ENCODE assay signal across 15 cellular contexts in genomic region chr5:68644971-68645370, GRCh38.
DNase-seq lines count a peak whose midpoint lies in the region; ATAC-seq, FAIRE-seq and TF ChIP-seq lines count a peak whose summit lies in the region.
"Had no signal": no experiment of that assay in that cellular context is flagged by ENCODE, and none has a peak within 500 bp of the region (broad histone marks: within the 10 kb centered on the region; RNA-seq: fewer than 3 reads in every experiment).

No MANE protein-coding gene starts in this region.

- CTCF ChIA-PET in GM12878 (lab: Yijun Ruan, JAX) = interaction anchor here (0.8 to 5.8 kb wide), 6 partner anchors 9 to 358 kb away, joined by 3 to 30 read pairs (median 6); no protein-coding TSS in a partner anchor

- TF ChIP-seq POLR2A in GM12878 (IDR thresholded peaks at IDR 0.05; ENCODE audit: low read depth, low read length) (no peak), gastrocnemius medialis (IDR thresholded peaks at IDR 0.05) (no peak), sigmoid colon (IDR thresholded peaks at IDR 0.05) (no peak)

- H3K27ac ChIP-seq in GM12878 (ENCODE audit: control insufficient read depth, insufficient read depth) (no peak overlapping the region), gastrocnemius medialis (no peak overlapping the region), sigmoid colon (no peak overlapping the region)
- H3K27ac ChIP-seq: epithelial cell of prostate, pancreas had no signal

- TF ChIP-seq EP300 in GM12878 (IDR thresholded peaks at IDR 0.05; ENCODE audit: borderline replicate concordance in 1 of 2, control insufficient read depth in 1 of 2, low read depth in 2 of 2, low read length in 2 of 2) (peak; percentile 14 to 57; a peak in 2 of 4 replicates), sigmoid colon (IDR thresholded peaks at IDR 0.05) (no peak)

- in situ Hi-C loops in GM12878 (cut with MboI) = loop anchor here (10.0 kb wide), 1 partner anchor 370 kb away; no protein-coding TSS in a partner anchor
- in situ Hi-C loops in gastrocnemius medialis (cut with MboI; ENCODE audit: low sequenced_read_pairs in 4 of 4) = no loop called here

- 0% methylated on average over 3 of the region's 3 CpGs for WGBS in GM12878 (ENCODE audit: insufficient coverage, insufficient replicate concordance, low lambda C conversion rate, missing lambda C conversion rate)
- 79 to 83% methylated on average over 3 of the region's 3 CpGs for WGBS in sigmoid colon, 2 donors

- DNase-seq in GM12878 (ENCODE audit: low read depth, low spot score) = peak; percentile 83
- no peak for DNase-seq in stimulated activated naive CD4-positive, alpha-beta T cell treated with Interleukin-2 at 50 U/mL for 16 hours (lab: John Stamatoyannopoulos, UW)
- no peak for DNase-seq in Right ventricle myocardium inferior (ENCODE audit: missing footprints)
- no peak for DNase-seq in gastrocnemius medialis
- DNase-seq in sigmoid colon = no peak
- DNase-seq: activated CD4-positive, alpha-beta T cell treated with anti-CD3 and anti-CD28 coated beads for 4 hours; amniotic stem cell; pancreas; SHP77 treated with DMSO at 0.1 percent for 48 hours had no signal

- no peak overlapping the region for H3K9ac ChIP-seq in GM12878 (ENCODE audit: control insufficient read depth, insufficient read depth, low read length)

- H3K27me3 ChIP-seq in GM12878 (replicated peaks in 1 of 2; ENCODE audit: control insufficient read depth in 2 of 2, insufficient read depth in 2 of 2, low read length in 1 of 2) (no peaks in the 10 kb centered on the region), gastrocnemius medialis (no peaks in the 10 kb centered on the region), sigmoid colon (no peaks in the 10 kb centered on the region)
- H3K27me3 ChIP-seq: pancreas had no signal

- POLR2A ChIA-PET in GM12878 (lab: Charles Lee) = interaction anchor here (0.6 kb wide), 1 partner anchor 1424 kb away, joined by 3 read pairs; no protein-coding TSS in a partner anchor

- peak; percentile 84 for FAIRE-seq in GM12878 (lab: Jason Lieb, UNC)
- FAIRE-seq: H1, keratinocyte, pancreas had no signal

- intact Hi-C loops in GM12878 (cut with micrococcal nuclease; ENCODE audit: unreplicated experiment) (loop anchor here (2.0 to 10.0 kb wide), 3 partner anchors 66 to 358 kb away; no protein-coding TSS in a partner anchor), Right ventricle myocardium inferior (cut with DNase I) (no loop called here), gastrocnemius medialis (cut with DNase I; ENCODE audit: low total_unique reads) (no loop called here), sigmoid colon (cut with DNase I) (no loop called here)

- peak; percentile 36 for TF ChIP-seq RAD21 in GM12878 (IDR thresholded peaks at IDR 0.05; ENCODE audit: insufficient read depth, low read depth, low read length)

- H3K4me3 ChIP-seq in GM12878 = no peak overlapping the region
- H3K4me3 ChIP-seq in gastrocnemius medialis = no peak overlapping the region
- no peak overlapping the region for H3K4me3 ChIP-seq in sigmoid colon
- H3K4me3 ChIP-seq: pancreas had no signal

- no peak overlapping the region; the same call in 1 of the 2 replicates for H2AFZ ChIP-seq in GM12878 (ENCODE audit: control insufficient read depth, low read depth, low read length)

- BruUV-seq in GM12878 (replicated peaks; lab: Mats Ljungman, UMichigan) = no TSS peak

- no peaks in the 10 kb centered on the region for H3K36me3 ChIP-seq in GM12878 (ENCODE audit: control insufficient read depth in 2 of 2, insufficient read depth in 2 of 2, low read length in 1 of 2)
- no peaks in the 10 kb centered on the region for H3K36me3 ChIP-seq in gastrocnemius medialis
- no peaks in the 10 kb centered on the region for H3K36me3 ChIP-seq in sigmoid colon
- H3K36me3 ChIP-seq: pancreas had no signal

- H3K79me2 ChIP-seq in GM12878 (ENCODE audit: control insufficient read depth, insufficient read depth, low read length) = no peaks in the 10 kb centered on the region

- peak; percentile 96 for ATAC-seq in GM18520 (IDR thresholded peaks at IDR 0.05; ENCODE audit: unreplicated experiment)
- peak; percentile 96 for ATAC-seq in GM21390 (IDR thresholded peaks at IDR 0.05; ENCODE audit: unreplicated experiment)
- peak; percentile 97 for ATAC-seq in HG03066 (IDR thresholded peaks at IDR 0.05; ENCODE audit: low read depth, unreplicated experiment)
- peak; percentile 97 for ATAC-seq in GM12878
- no peak for ATAC-seq in Right ventricle myocardium inferior
- ATAC-seq in gastrocnemius medialis = no peak
- ATAC-seq: pancreas had no signal

- no peaks in the 10 kb centered on the region for H4K20me1 ChIP-seq in GM12878 (ENCODE audit: control insufficient read depth, insufficient read depth)

- H3K9me3 ChIP-seq in GM12878 (replicated peaks; ENCODE audit: control insufficient read depth, insufficient read depth, low read length) (no peaks in the 10 kb centered on the region), gastrocnemius medialis (no peaks in the 10 kb centered on the region), sigmoid colon (no peaks in the 10 kb centered on the region)
- H3K9me3 ChIP-seq: pancreas had no signal

- RAD21 ChIA-PET in GM12878 (lab: Charles Lee; ENCODE audit: unreplicated experiment) = interaction anchor here (0.6 to 1.7 kb wide), 10 partner anchors 12 to 358 kb away, joined by 3 to 18 read pairs (median 3); no protein-coding TSS in a partner anchor

- H3K4me2 ChIP-seq in GM12878 (ENCODE audit: control insufficient read depth, insufficient read depth) = peak overlapping the region; percentile 34; the same call in 1 of the 2 replicates

- SMC1A ChIA-PET in GM12878 (lab: Charles Lee; ENCODE audit: uncharacterized antibody, unreplicated experiment) = interaction anchor here (0.6 to 3.9 kb wide), 11 partner anchors 9 to 377 kb away, joined by 3 to 21 read pairs (median 3); no protein-coding TSS in a partner anchor

- H3K4me1 ChIP-seq in GM12878 (ENCODE audit: control insufficient read depth, insufficient read depth, low read length) (peaks cover 13% of the 10 kb centered on the region; the same call in 1 of the 2 replicates), gastrocnemius medialis (peaks cover 5 to 7% of the 10 kb centered on the region in 2 donors), sigmoid colon (no peaks in the 10 kb centered on the region)
- H3K4me1 ChIP-seq: pancreas had no signal

- TF ChIP-seq CTCF in GM12878 (IDR thresholded peaks at IDR 0.05 in 2 of 3, conservative IDR thresholded peaks at IDR 0.05 in 1 of 3; ENCODE audit: control insufficient read depth in 2 of 3, extremely low read depth in 1 of 3, insufficient read depth in 1 of 3, low read depth in 3 of 3, low read length in 3 of 3) (no peak), gastrocnemius medialis (IDR thresholded peaks at IDR 0.05 in 4 of 5, conservative IDR thresholded peaks at IDR 0.05 in 1 of 5) (no peak), sigmoid colon (IDR thresholded peaks at IDR 0.05) (no peak)

TF ChIP-seq in GM12878, 131 proteins besides CTCF, POLR2A, EP300 and RAD21 (continues in another document):
- TF ChIP-seq SPI1 (IDR thresholded peaks at IDR 0.05; ENCODE audit: borderline replicate concordance, insufficient read depth, low read depth, low read length) (peak; percentile 90), CREB1 (IDR thresholded peaks at IDR 0.05; ENCODE audit: low read depth) (peak; percentile 48; the same call in 1 of the 2 replicates), HDAC2 (IDR thresholded peaks at IDR 0.05) (no peak), RUNX3 (IDR thresholded peaks at IDR 0.05; ENCODE audit: low read length) (peak; percentile 85), DPF2 (IDR thresholded peaks at IDR 0.05) (peak; percentile 62; the same call in 1 of the 2 replicates), CBX3 (IDR thresholded peaks at IDR 0.05; ENCODE audit: borderline replicate concordance, low read depth) (no peak), LARP7 (IDR thresholded peaks at IDR 0.05) (no peak), TAF1 (IDR thresholded peaks at IDR 0.05; ENCODE audit: borderline replicate concordance, low read depth, low read length) (no peak), MYC (IDR thresholded peaks at IDR 0.05; ENCODE audit: insufficient read depth, insufficient read length, insufficient replicate concordance, low read length, severe bottlenecking) (no peak), GATAD2B (conservative IDR thresholded peaks at IDR 0.05; ENCODE audit: low read depth) (no peak)
- TF ChIP-seq, protein P1, sequence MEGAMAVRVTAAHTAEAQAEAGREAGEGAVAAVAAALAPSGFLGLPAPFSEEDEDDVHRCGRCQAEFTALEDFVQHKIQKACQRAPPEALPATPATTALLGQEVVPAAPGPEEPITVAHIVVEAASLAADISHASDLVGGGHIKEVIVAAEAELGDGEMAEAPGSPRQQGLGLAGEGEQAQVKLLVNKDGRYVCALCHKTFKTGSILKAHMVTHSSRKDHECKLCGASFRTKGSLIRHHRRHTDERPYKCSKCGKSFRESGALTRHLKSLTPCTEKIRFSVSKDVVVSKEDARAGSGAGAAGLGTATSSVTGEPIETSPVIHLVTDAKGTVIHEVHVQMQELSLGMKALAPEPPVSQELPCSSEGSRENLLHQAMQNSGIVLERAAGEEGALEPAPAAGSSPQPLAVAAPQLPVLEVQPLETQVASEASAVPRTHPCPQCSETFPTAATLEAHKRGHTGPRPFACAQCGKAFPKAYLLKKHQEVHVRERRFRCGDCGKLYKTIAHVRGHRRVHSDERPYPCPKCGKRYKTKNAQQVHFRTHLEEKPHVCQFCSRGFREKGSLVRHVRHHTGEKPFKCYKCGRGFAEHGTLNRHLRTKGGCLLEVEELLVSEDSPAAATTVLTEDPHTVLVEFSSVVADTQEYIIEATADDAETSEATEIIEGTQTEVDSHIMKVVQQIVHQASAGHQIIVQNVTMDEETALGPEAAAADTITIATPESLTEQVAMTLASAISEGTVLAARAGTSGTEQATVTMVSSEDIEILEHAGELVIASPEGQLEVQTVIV (IDR thresholded peaks at IDR 0.05; ENCODE audit: borderline replicate concordance, partially characterized antibody) = no peak
- TF ChIP-seq, protein P2, sequence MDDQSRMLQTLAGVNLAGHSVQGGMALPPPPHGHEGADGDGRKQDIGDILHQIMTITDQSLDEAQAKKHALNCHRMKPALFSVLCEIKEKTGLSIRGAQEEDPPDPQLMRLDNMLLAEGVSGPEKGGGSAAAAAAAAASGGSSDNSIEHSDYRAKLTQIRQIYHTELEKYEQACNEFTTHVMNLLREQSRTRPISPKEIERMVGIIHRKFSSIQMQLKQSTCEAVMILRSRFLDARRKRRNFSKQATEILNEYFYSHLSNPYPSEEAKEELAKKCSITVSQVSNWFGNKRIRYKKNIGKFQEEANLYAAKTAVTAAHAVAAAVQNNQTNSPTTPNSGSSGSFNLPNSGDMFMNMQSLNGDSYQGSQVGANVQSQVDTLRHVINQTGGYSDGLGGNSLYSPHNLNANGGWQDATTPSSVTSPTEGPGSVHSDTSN (IDR thresholded peaks at IDR 0.05; ENCODE audit: insufficient replicate concordance, low read depth, low read length) = no peak

Comparison
In these comparisons a context has a peak if more than half of its experiments do, and no peak if none do; other contexts are left out.
1. ATAC-seq: peak in GM18520 (single experiment), GM21390 (single experiment), HG03066 (single experiment) and GM12878 (single experiment); none in Right ventricle myocardium inferior (single experiment) and gastrocnemius medialis (0 of 2).